ENCODE assay signal across 10 cellular contexts in genomic region chr21:31184462-31184861, GRCh38.
DNase-seq lines count a peak whose midpoint lies in the region; ATAC-seq and TF ChIP-seq lines count a peak whose summit lies in the region.
"Had no signal": no experiment of that assay in that cellular context is flagged by ENCODE, and none has a peak within 500 bp of the region (broad histone marks: within the 10 kb centered on the region; RNA-seq: fewer than 3 reads in every experiment).

No MANE protein-coding gene starts in this region.

- H2BK120ac ChIP-seq in mesendoderm (ENCODE audit: low read depth, low read length) = no peak overlapping the region

- peak overlapping the region; percentile 9 for H3K56ac ChIP-seq in mesendoderm (ENCODE audit: low read length)

- H3K4me3 ChIP-seq in Peyer's patch = no peak overlapping the region
- no peak overlapping the region for H3K4me3 ChIP-seq in mesendoderm (ENCODE audit: low read length)
- H3K4me3 ChIP-seq in tibial nerve = no peak overlapping the region
- no peak overlapping the region for H3K4me3 ChIP-seq in transverse colon
- no peak overlapping the region for H3K4me3 ChIP-seq in Caco-2 (ENCODE audit: low read depth, low read length)
- H3K4me3 ChIP-seq: testis had no signal

- H3K18ac ChIP-seq in mesendoderm (ENCODE audit: low read length) = no peak overlapping the region

- no peaks in the 10 kb centered on the region for H3K79me2 ChIP-seq in mesendoderm (ENCODE audit: control insufficient read depth, insufficient read depth, low read length)

- TF ChIP-seq CTCF in Peyer's patch (IDR thresholded peaks at IDR 0.05) = no peak
- TF ChIP-seq CTCF in tibial nerve (IDR thresholded peaks at IDR 0.05) = no peak
- TF ChIP-seq CTCF in transverse colon (IDR thresholded peaks at IDR 0.05) = no peak
- no peak for TF ChIP-seq CTCF in Caco-2 (IDR thresholded peaks at IDR 0.05; ENCODE audit: insufficient read depth in 1 of 2, low read depth in 1 of 2, low read length in 1 of 2, severe bottlenecking in 1 of 2, unreplicated experiment in 1 of 2)

- no peak overlapping the region for H2BK15ac ChIP-seq in mesendoderm (replicated peaks; ENCODE audit: low read depth)

- H3K23ac ChIP-seq in mesendoderm (ENCODE audit: low read length) = no peak overlapping the region

- H3K9me3 Mint-ChIP-seq in stimulated activated effector memory CD8-positive, alpha-beta T cell treated with anti-CD3 and anti-CD28 coated beads, Interleukin-12 subunit alpha, Interleukin-12 subunit beta, amount 100 ng/mL, for 72 hours = no peaks in the 10 kb centered on the region
- H3K9me3 Mint-ChIP-seq in Caco-2 (ENCODE audit: unreplicated experiment) = no peaks in the 10 kb centered on the region

- POLR2A ChIA-PET in Caco-2 (lab: Charles Lee) = no interaction called here

- H2AK5ac ChIP-seq in mesendoderm (ENCODE audit: low read length) = no peak overlapping the region

- no CpG with 5 or more reads among the region's 6 CpGs for WGBS in mesendoderm (ENCODE audit: extremely low coverage, insufficient coverage, low lambda C conversion rate)
- 72 to 76% methylated on average over 6 of the region's 6 CpGs for WGBS in tibial nerve, 2 donors
- 67% methylated on average over 4 to 6 of the region's 6 CpGs for WGBS in transverse colon (ENCODE audit: low coverage in 1 of 2), 2 donors

- in situ Hi-C loops in transverse colon (cut with MboI; ENCODE audit: low pct_ligation_motif_present in 1 of 4, low pct_unique_long_range_greater_than_20kb in 1 of 4, low sequenced_read_pairs in 3 of 4) = no loop called here

- H4K8ac ChIP-seq in mesendoderm (ENCODE audit: low read depth, low read length) = no peak overlapping the region

- TF ChIP-seq EP300 in tibial nerve (IDR thresholded peaks at IDR 0.05) (no peak), transverse colon (IDR thresholded peaks at IDR 0.05; ENCODE audit: low read depth) (no peak)

- ATAC-seq in stimulated activated effector memory CD8-positive, alpha-beta T cell treated with anti-CD3 and anti-CD28 coated beads, Interleukin-12 subunit alpha, Interleukin-12 subunit beta, amount 100 ng/mL, for 72 hours = peak; percentile 87
- ATAC-seq in GM18511 (IDR thresholded peaks at IDR 0.05; ENCODE audit: unreplicated experiment) = no peak

- peaks cover 46% of the 10 kb centered on the region for H3K4me1 Mint-ChIP-seq in stimulated activated effector memory CD8-positive, alpha-beta T cell treated with anti-CD3 and anti-CD28 coated beads, Interleukin-12 subunit alpha, Interleukin-12 subunit beta, amount 100 ng/mL, for 72 hours
- no peaks in the 10 kb centered on the region for H3K4me1 Mint-ChIP-seq in Caco-2 (ENCODE audit: low read depth, unreplicated experiment)

- no peak overlapping the region for H3K4ac ChIP-seq in mesendoderm (ENCODE audit: low read depth, low read length)

- H3K79me1 ChIP-seq in mesendoderm (ENCODE audit: low read length) = no peaks in the 10 kb centered on the region

- no peaks in the 10 kb centered on the region for H3K36me3 ChIP-seq in Peyer's patch
- H3K36me3 ChIP-seq in mesendoderm (ENCODE audit: control insufficient read depth, insufficient read depth, low read length) = no peaks in the 10 kb centered on the region
- no peaks in the 10 kb centered on the region for H3K36me3 ChIP-seq in tibial nerve
- no peaks in the 10 kb centered on the region for H3K36me3 ChIP-seq in transverse colon
- H3K36me3 ChIP-seq in Caco-2 (ENCODE audit: control insufficient read depth, insufficient read depth, low read length) = no peaks in the 10 kb centered on the region

- no peak overlapping the region for H4K5ac ChIP-seq in mesendoderm (ENCODE audit: low read length)

- H3K36me3 Mint-ChIP-seq in stimulated activated effector memory CD8-positive, alpha-beta T cell treated with anti-CD3 and anti-CD28 coated beads, Interleukin-12 subunit alpha, Interleukin-12 subunit beta, amount 100 ng/mL, for 72 hours = peaks cover 6% of the 10 kb centered on the region
- H3K36me3 Mint-ChIP-seq in Caco-2 (ENCODE audit: insufficient read depth, unreplicated experiment) = no peaks in the 10 kb centered on the region

- CTCF ChIA-PET in Caco-2 (lab: Charles Lee) = no interaction called here

- no peak for TF ChIP-seq POLR2A in Peyer's patch (IDR thresholded peaks at IDR 0.05)
- no peak for TF ChIP-seq POLR2A in tibial nerve (IDR thresholded peaks at IDR 0.05)
- no peak for TF ChIP-seq POLR2A in transverse colon (IDR thresholded peaks at IDR 0.05)

- no peak overlapping the region for H2BK5ac ChIP-seq in mesendoderm (ENCODE audit: low read length)

- no TSS peak for BruUV-seq in Caco-2 (replicated peaks; lab: Mats Ljungman, UMichigan)

- no peaks in the 10 kb centered on the region for H3K27me3 Mint-ChIP-seq in Caco-2 (ENCODE audit: insufficient read depth, unreplicated experiment)

- DNase-seq in Peyer's patch (peak in 2 of 3 donors; percentile 40 to 50), mesendoderm (peak; percentile 46), tibial nerve (ENCODE audit: low spot score in 2 of 2) (no peak), transverse colon (no peak), Caco-2 (no peak)
- DNase-seq in activated CD8-positive, alpha-beta memory T cell treated with anti-CD3 and anti-CD28 coated beads, Interleukin-2, amount 50 U/mL, for 4 hours = peak; percentile 64
- peak in 1 of 2 donors; percentile 63 for DNase-seq in stimulated activated effector memory CD8-positive, alpha-beta T cell treated with anti-CD3 and anti-CD28 coated beads, Interleukin-12 subunit alpha, Interleukin-12 subunit beta, amount 100 ng/mL, for 72 hours (ENCODE audit: low spot score in 2 of 2)
- DNase-seq: NCI-H187 treated with DMSO at 0.1 percent for 48 hours, testis had no signal

- no peaks in the 10 kb centered on the region for H3K9me3 ChIP-seq in Peyer's patch
- no peaks in the 10 kb centered on the region for H3K9me3 ChIP-seq in tibial nerve
- no peaks in the 10 kb centered on the region for H3K9me3 ChIP-seq in transverse colon
- H3K9me3 ChIP-seq in Caco-2 = no peaks in the 10 kb centered on the region
- H3K9me3 ChIP-seq: testis had no signal

- intact Hi-C loops in transverse colon (cut with DNase I; ENCODE audit: low total_unique reads) = no loop called here
- intact Hi-C loops in Caco-2 (cut with micrococcal nuclease; ENCODE audit: unreplicated experiment) = no loop called here

- H3K27me3 ChIP-seq in Peyer's patch (no peaks in the 10 kb centered on the region), mesendoderm (ENCODE audit: insufficient read depth, low read length, poor library complexity) (no peaks in the 10 kb centered on the region), tibial nerve (no peaks in the 10 kb centered on the region), transverse colon (no peaks in the 10 kb centered on the region), Caco-2 (replicated peaks; ENCODE audit: control insufficient read depth, insufficient read depth, low read length) (no peaks in the 10 kb centered on the region)
- H3K27me3 ChIP-seq: testis had no signal

- H3K4me3 Mint-ChIP-seq in stimulated activated effector memory CD8-positive, alpha-beta T cell treated with anti-CD3 and anti-CD28 coated beads, Interleukin-12 subunit alpha, Interleukin-12 subunit beta, amount 100 ng/mL, for 72 hours = peak overlapping the region; percentile 19
- no peak overlapping the region for H3K4me3 Mint-ChIP-seq in Caco-2 (ENCODE audit: unreplicated experiment)

- no peak overlapping the region for H3K9ac ChIP-seq in mesendoderm (ENCODE audit: low read length)

- H3K4me2 ChIP-seq in mesendoderm (ENCODE audit: low read length) = no peak overlapping the region

- H3K27ac Mint-ChIP-seq in stimulated activated effector memory CD8-positive, alpha-beta T cell treated with anti-CD3 and anti-CD28 coated beads, Interleukin-12 subunit alpha, Interleukin-12 subunit beta, amount 100 ng/mL, for 72 hours = peak overlapping the region; percentile 73
- H3K27ac Mint-ChIP-seq in Caco-2 (ENCODE audit: unreplicated experiment) = no peak overlapping the region

- H3K4me1 ChIP-seq in Peyer's patch (no peaks in the 10 kb centered on the region), mesendoderm (ENCODE audit: control insufficient read depth, low read depth, low read length) (peaks cover 10% of the 10 kb centered on the region), tibial nerve (no peaks in the 10 kb centered on the region), transverse colon (no peaks in the 10 kb centered on the region), Caco-2 (no peaks in the 10 kb centered on the region)
- H3K4me1 ChIP-seq: testis had no signal

- H3K27ac ChIP-seq in Peyer's patch (peak overlapping the region in 1 of 4 donors; percentile 59), mesendoderm (ENCODE audit: low read depth, low read length) (no peak overlapping the region), tibial nerve (no peak overlapping the region), transverse colon (no peak overlapping the region)
- H3K27ac ChIP-seq: testis had no signal

Comparison
In these comparisons a context has a peak if more than half of its experiments do, and no peak if none do; other contexts are left out.
1. DNase-seq: peak in Peyer's patch (2 of 3), activated CD8-positive, alpha-beta memory T cell treated with anti-CD3 and anti-CD28 coated beads, Interleukin-2, amount 50 U/mL, for 4 hours (single experiment) and mesendoderm (single experiment); none in tibial nerve (0 of 2), transverse colon (single experiment) and Caco-2 (0 of 2).